In the genomic region with DNA sequence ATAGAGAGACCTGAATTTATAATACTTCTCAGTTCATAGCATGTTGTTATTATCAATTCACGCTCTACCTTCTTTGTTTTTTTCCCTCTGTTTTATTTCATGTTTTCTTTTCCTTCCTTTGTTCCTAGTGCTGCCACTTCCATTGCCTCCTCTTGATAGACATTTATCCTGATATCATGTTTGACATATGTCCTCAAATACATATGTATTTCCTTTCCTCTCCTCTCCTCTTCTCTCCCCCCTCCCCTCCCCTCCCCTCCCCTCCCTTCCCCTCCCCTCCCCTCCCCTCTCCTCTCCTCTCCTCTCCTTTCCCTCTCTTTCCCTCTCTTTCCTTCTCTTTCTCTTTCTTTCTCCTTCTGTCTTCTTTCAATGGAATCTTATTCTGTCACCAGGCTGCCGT, we compare ENCODE assay signal across 11 cellular contexts.
"Had no signal": no experiment of that assay in that cellular context is flagged by ENCODE, and none has a peak within 500 bp of the region (broad histone marks: within the 10 kb centered on the region; RNA-seq: fewer than 3 reads in every experiment).

No MANE protein-coding gene starts in this region.

- H3K4me3 Mint-ChIP-seq: GM23338, H9, HFFc6 had no signal

- H3K27ac ChIP-seq: GM23248 had no signal

- DNase-seq: GM23248, GOT3, H7, H9, HCEC 1CT, HFFc6 had no signal

- H3K4me3 ChIP-seq: GM23248, GM23338, HAP-1 had no signal

- FAIRE-seq: H1, H54 had no signal

- H3K4me1 ChIP-seq: HAP-1 had no signal

- H3K9ac ChIP-seq: GM23248 had no signal

- H2AFZ ChIP-seq: GM23248, GM23338 had no signal

- H3K27ac Mint-ChIP-seq: H9, HFFc6 had no signal

- ATAC-seq: GM23338, HCT116 had no signal

- H3K9me3 ChIP-seq: HAP-1 had no signal

- H3K4me2 ChIP-seq: GM23338 had no signal

- H3K36me3 ChIP-seq: HAP-1 had no signal
